Comparison of ENCODE assay signal across 22 cellular contexts in the genomic region with DNA sequence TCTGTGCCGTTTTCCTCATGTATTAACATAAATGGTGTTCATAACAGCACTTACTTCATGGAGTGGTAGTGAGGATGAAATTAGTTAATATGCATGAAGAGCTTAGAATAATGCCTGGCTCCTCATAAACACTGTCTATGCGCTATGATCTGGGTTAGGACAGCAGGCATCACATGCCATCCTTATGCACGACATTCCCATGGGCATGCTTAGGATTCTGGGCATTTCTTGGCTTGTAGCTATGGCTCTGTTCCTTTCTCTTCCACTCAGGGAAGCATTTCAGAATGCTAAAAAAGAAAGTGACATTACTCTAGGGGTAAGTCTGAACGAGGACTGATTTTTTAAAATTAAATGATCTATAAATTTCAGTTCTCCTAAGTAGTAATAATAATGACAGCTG.
"Had no signal": no experiment of that assay in that cellular context is flagged by ENCODE, and none has a peak within 500 bp of the region (broad histone marks: within the 10 kb centered on the region; RNA-seq: fewer than 3 reads in every experiment).

No MANE protein-coding gene starts in this region.

- H3K27me3 ChIP-seq: dorsolateral prefrontal cortex, esophagus muscularis mucosa, foreskin keratinocyte, gastrocnemius medialis, heart right ventricle, left lung had no signal

- DNase-seq: dermis blood vessel endothelial cell; dorsolateral prefrontal cortex; effector CD4-positive, alpha-beta T cell; effector memory CD4-positive, alpha-beta T cell; foreskin keratinocyte; gastrocnemius medialis; glutamatergic neuron; head of caudate nucleus; hippocampal formation; left cardiac atrium; left lung; lower lobe of right lung; mesenchymal stem cell; mucosa of descending colon had no signal

- H3K27ac Mint-ChIP-seq: mesothelial cell of epicardium had no signal

- H3K4me3 ChIP-seq: coronary artery, dorsolateral prefrontal cortex, esophagus muscularis mucosa, gastrocnemius medialis, heart right ventricle, left lung, lower lobe of right lung, mucosa of descending colon had no signal

- H3K4me3 Mint-ChIP-seq: mesothelial cell of epicardium had no signal

- H3K9me3 Mint-ChIP-seq: mesothelial cell of epicardium had no signal

- FAIRE-seq: colon, endothelial cell of umbilical vein, islet of Langerhans, keratinocyte had no signal

- H3K27ac ChIP-seq: esophagus muscularis mucosa, foreskin keratinocyte, gastrocnemius medialis, left lung, lower lobe of right lung had no signal

- H3K9me3 ChIP-seq: esophagus muscularis mucosa, gastrocnemius medialis, left lung, lower lobe of right lung, mucosa of descending colon had no signal

- H3K36me3 ChIP-seq: esophagus muscularis mucosa, gastrocnemius medialis, heart right ventricle, left lung, lower lobe of right lung had no signal

- H3K4me1 ChIP-seq: foreskin keratinocyte, gastrocnemius medialis, left lung, lower lobe of right lung had no signal

- ATAC-seq: foreskin keratinocyte, gastrocnemius medialis, left lung, mucosa of descending colon had no signal

- H3K36me3 Mint-ChIP-seq: mesothelial cell of epicardium had no signal
